Comparison of ENCODE assay signal across 10 cellular contexts in the genomic region with DNA sequence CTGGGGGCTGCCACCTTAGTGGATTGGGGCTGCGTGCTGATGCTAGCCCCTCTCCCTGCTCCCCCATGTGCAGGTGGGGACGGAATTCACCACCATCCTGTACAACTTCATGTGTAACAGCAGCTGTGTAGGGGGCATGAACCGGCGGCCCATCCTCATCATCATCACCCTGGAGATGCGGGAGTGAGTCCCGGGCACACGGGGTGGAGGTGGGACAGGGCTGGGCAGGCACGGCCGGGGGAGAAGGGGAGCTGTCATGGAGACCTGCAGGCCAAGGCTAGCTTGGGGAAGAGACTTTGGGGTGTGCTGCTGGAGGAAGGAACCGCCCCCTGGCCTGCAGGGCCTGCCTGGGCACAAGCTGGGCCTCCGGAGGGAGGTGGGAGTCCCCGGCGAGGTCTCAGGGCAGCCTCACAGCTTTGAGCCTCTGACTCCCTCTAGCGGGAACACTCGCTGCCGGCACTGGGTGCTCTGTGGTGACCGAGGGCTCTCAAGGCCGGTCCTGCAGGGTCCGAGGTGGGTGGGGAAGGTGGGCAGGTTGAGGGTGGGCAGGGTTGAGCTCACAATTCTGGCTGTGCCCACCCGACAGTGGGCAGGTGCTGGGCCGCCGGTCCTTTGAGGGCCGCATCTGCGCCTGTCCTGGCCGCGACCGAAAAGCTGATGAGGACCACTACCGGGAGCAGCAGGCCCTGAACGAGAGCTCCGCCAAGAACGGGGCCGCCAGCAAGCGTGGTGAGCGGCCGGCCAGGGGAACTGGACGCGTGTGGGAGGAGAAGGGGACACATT. TPM values are rescaled to one million over a fixed set of nuclear protein-coding genes. Genes with fewer than 3 reads are reported as not detected.
DNase-seq lines count a peak whose midpoint lies in the region; ATAC-seq and TF ChIP-seq lines count a peak whose summit lies in the region.
"Had no signal": no experiment of that assay in that cellular context is flagged by ENCODE, and none has a peak within 500 bp of the region (broad histone marks: within the 10 kb centered on the region; RNA-seq: fewer than 3 reads in every experiment).

No MANE protein-coding gene starts in this region.

- 0 out of 2 replicates have a peak, but pooled peaks cover 3% of the 10 kb centered on the region for H3F3A ChIP-seq in GM23338 (replicated peaks; ENCODE audit: low read depth)

- H3K27me3 ChIP-seq in GM23338 (ENCODE audit: insufficient read depth) (no peaks in the 10 kb centered on the region), kidney epithelial cell (ENCODE audit: control insufficient read depth, insufficient read depth, low read length) (peaks cover 33% of the 10 kb centered on the region)

- CTCF ChIA-PET in activated CD8-positive, alpha-beta T cell treated with anti-CD3 and anti-CD28 coated beads for 36 hours (lab: Charles Lee), result interaction anchor here (0.7 to 1.2 kb wide), 5 partner anchors 32 to 108 kb away, joined by 3 to 5 read pairs (median 3); no protein-coding TSS in a partner anchor

- ATAC-seq in GM23338 (peak; percentile 81), HG03097 (IDR thresholded peaks at IDR 0.05; ENCODE audit: low FRiP score, unreplicated experiment) (no peak)
- ATAC-seq in activated CD8-positive, alpha-beta T cell treated with anti-CD3 and anti-CD28 coated beads for 36 hours, result peak; percentile 58

- H3K4me3 Mint-ChIP-seq in GM23338, result no peak overlapping the region
- H3K4me3 Mint-ChIP-seq in activated CD8-positive, alpha-beta T cell treated with anti-CD3 and anti-CD28 coated beads for 36 hours, result no peak overlapping the region

- TF ChIP-seq CTCF in AG09319 (IDR thresholded peaks at IDR 0.05; ENCODE audit: low read depth, low read length) (peak; percentile 27), GM23338 (conservative IDR thresholded peaks at IDR 0.05; ENCODE audit: low read depth in 2 of 2) (peak; percentile 60 to 80), kidney epithelial cell (IDR thresholded peaks at IDR 0.05; ENCODE audit: insufficient read depth, low read length, poor library complexity, severe bottlenecking) (peak; percentile 56)
- peak; percentile 51 for TF ChIP-seq CTCF in activated CD8-positive, alpha-beta T cell treated with anti-CD3 and anti-CD28 coated beads for 36 hours (IDR thresholded peaks at IDR 0.05)

- no peak for DNase-seq in AG09319 (ENCODE audit: extremely low read depth, low read depth)
- DNase-seq in GM23338 (ENCODE audit: low spot score), result peak; percentile 79
- DNase-seq in activated CD8-positive, alpha-beta T cell treated with anti-CD3 and anti-CD28 coated beads for 36 hours, result peak; percentile 54
- no peak for DNase-seq in kidney epithelial cell (ENCODE audit: low read depth)
- DNase-seq in cortex of kidney (lab: John Stamatoyannopoulos, UW), result no peak
- no peak for DNase-seq in NCI-H1694 (lab: John Stamatoyannopoulos, UW)
- DNase-seq in T-helper 9 cell, result no peak

- H3K27ac ChIP-seq in GM23338 (ENCODE audit: low read depth), result no peak overlapping the region

- H3K36me3 ChIP-seq in GM23338 (ENCODE audit: insufficient read depth), result no peaks in the 10 kb centered on the region
- H3K36me3 ChIP-seq in kidney epithelial cell (ENCODE audit: control insufficient read depth, insufficient read depth, low read length), result no peaks in the 10 kb centered on the region

- no peaks in the 10 kb centered on the region for H3K9me2 ChIP-seq in GM23338 (ENCODE audit: insufficient read depth)

- H3K4me1 Mint-ChIP-seq in GM23338, result no peaks in the 10 kb centered on the region; the same call in 1 of the 3 replicates
- H3K4me1 Mint-ChIP-seq in activated CD8-positive, alpha-beta T cell treated with anti-CD3 and anti-CD28 coated beads for 36 hours (ENCODE audit: low read depth), result no peaks in the 10 kb centered on the region

- H3K27ac Mint-ChIP-seq in GM23338, result no peak overlapping the region
- no peak overlapping the region for H3K27ac Mint-ChIP-seq in activated CD8-positive, alpha-beta T cell treated with anti-CD3 and anti-CD28 coated beads for 36 hours

- intact Hi-C loops in activated CD8-positive, alpha-beta T cell treated with anti-CD3 and anti-CD28 coated beads for 36 hours (cut with micrococcal nuclease), result no loop called here

- H3K4me3 ChIP-seq in GM23338, result no peak overlapping the region
- no peak overlapping the region for H3K4me3 ChIP-seq in kidney epithelial cell (ENCODE audit: low read depth, low read length)

- H2AFZ ChIP-seq in GM23338, result no peak overlapping the region

- POLR2A ChIA-PET in activated CD8-positive, alpha-beta T cell treated with anti-CD3 and anti-CD28 coated beads for 36 hours (lab: Charles Lee), result no interaction called here

- H3K27me3 Mint-ChIP-seq in GM23338 (ENCODE audit: insufficient read depth, low read depth, poor library complexity), result peaks cover 10% of the 10 kb centered on the region
- H3K27me3 Mint-ChIP-seq in activated CD8-positive, alpha-beta T cell treated with anti-CD3 and anti-CD28 coated beads for 36 hours, result no peaks in the 10 kb centered on the region

- 0 out of 3 replicates have a peak, but pooled peaks cover 2% of the 10 kb centered on the region for H3K9me3 Mint-ChIP-seq in GM23338
- no peaks in the 10 kb centered on the region for H3K9me3 Mint-ChIP-seq in activated CD8-positive, alpha-beta T cell treated with anti-CD3 and anti-CD28 coated beads for 36 hours

- H3K4me1 ChIP-seq in GM23338 (ENCODE audit: insufficient read depth), result no peaks in the 10 kb centered on the region; the same call in 1 of the 2 replicates

- no peaks in the 10 kb centered on the region for H3K36me3 Mint-ChIP-seq in GM23338 (ENCODE audit: low read depth)
- H3K36me3 Mint-ChIP-seq in activated CD8-positive, alpha-beta T cell treated with anti-CD3 and anti-CD28 coated beads for 36 hours (ENCODE audit: low read depth), result no peaks in the 10 kb centered on the region

- H3K4me2 ChIP-seq in GM23338, result no peak overlapping the region

- no peaks in the 10 kb centered on the region for H4K20me1 ChIP-seq in GM23338 (replicated peaks; ENCODE audit: insufficient read depth)

- no peaks in the 10 kb centered on the region for H3K79me2 ChIP-seq in GM23338 (replicated peaks; ENCODE audit: insufficient read depth)

TF ChIP-seq in GM23338, 12 proteins besides CTCF, POLR2A, EP300 and RAD21:
- TF ChIP-seq STAT1 (IDR thresholded peaks at IDR 0.05; ENCODE audit: unreplicated experiment) (no peak), ZNF331 (CRISPR knock-in tag; IDR thresholded peaks at IDR 0.05; ENCODE audit: low read depth) (no peak), NANOG (IDR thresholded peaks at IDR 0.05; ENCODE audit: borderline replicate concordance) (no peak)
- TF ChIP-seq, protein P1, sequence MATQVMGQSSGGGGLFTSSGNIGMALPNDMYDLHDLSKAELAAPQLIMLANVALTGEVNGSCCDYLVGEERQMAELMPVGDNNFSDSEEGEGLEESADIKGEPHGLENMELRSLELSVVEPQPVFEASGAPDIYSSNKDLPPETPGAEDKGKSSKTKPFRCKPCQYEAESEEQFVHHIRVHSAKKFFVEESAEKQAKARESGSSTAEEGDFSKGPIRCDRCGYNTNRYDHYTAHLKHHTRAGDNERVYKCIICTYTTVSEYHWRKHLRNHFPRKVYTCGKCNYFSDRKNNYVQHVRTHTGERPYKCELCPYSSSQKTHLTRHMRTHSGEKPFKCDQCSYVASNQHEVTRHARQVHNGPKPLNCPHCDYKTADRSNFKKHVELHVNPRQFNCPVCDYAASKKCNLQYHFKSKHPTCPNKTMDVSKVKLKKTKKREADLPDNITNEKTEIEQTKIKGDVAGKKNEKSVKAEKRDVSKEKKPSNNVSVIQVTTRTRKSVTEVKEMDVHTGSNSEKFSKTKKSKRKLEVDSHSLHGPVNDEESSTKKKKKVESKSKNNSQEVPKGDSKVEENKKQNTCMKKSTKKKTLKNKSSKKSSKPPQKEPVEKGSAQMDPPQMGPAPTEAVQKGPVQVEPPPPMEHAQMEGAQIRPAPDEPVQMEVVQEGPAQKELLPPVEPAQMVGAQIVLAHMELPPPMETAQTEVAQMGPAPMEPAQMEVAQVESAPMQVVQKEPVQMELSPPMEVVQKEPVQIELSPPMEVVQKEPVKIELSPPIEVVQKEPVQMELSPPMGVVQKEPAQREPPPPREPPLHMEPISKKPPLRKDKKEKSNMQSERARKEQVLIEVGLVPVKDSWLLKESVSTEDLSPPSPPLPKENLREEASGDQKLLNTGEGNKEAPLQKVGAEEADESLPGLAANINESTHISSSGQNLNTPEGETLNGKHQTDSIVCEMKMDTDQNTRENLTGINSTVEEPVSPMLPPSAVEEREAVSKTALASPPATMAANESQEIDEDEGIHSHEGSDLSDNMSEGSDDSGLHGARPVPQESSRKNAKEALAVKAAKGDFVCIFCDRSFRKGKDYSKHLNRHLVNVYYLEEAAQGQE (IDR thresholded peaks at IDR 0.05; ENCODE audit: unreplicated experiment), result no peak

RNA-seq across cellular contexts. Expression of a gene that starts 25.0 kb away (rescaled TPM):
- total RNA-seq in GM23338 (2014; rRNA removed; shearing (Covaris generic)), result 0.45 TPM in 1 of 2 replicates, not detected in the other
- polyA plus RNA-seq in GM23338 (2016; fragmentation: Nextera tagmentation; extraction: Ambion mirVana), result 0.18 TPM in 1 of 2 replicates, not detected in the other
- total RNA-seq in activated CD8-positive, alpha-beta T cell treated with anti-CD3 and anti-CD28 coated beads for 36 hours, result not detected
- not detected in 2 replicates for total RNA-seq in kidney epithelial cell
- total RNA-seq: liver, MCF 10A had no signal
- polyA plus RNA-seq: liver had no signal

RNA-seq across cellular contexts. Expression of a gene that starts 45.3 kb away (rescaled TPM):
- total RNA-seq in GM23338 (2014; rRNA removed; shearing (Covaris generic)), result 3.2 TPM in 1 of 2 replicates, not detected in the other
- polyA plus RNA-seq in GM23338 (2016; fragmentation: Nextera tagmentation; extraction: Ambion mirVana), result 7.2 and 12.0 TPM in 2 replicates
- 1 to 10 TPM; 1.5 to 2.2 TPM for total RNA-seq in activated CD8-positive, alpha-beta T cell treated with anti-CD3 and anti-CD28 coated beads for 36 hours
- not detected in 2 replicates for total RNA-seq in kidney epithelial cell
- total RNA-seq: MCF 10A had no signal

Comparison
In these comparisons a context has a peak if more than half of its experiments do, and no peak if none do; other contexts are left out.
1. DNase-seq: peak in GM23338 (single experiment) and activated CD8-positive, alpha-beta T cell treated with anti-CD3 and anti-CD28 coated beads for 36 hours (single experiment); none in AG09319 (single experiment), kidney epithelial cell (single experiment), cortex of kidney (single experiment), NCI-H1694 (single experiment) and T-helper 9 cell (single experiment).
2. Peak in every context shown above with its lines, with median percentiles within 50 percentile points of each other: CTCF ChIP-seq.